ENCODE assay signal across 8 cellular contexts in the genomic region with DNA sequence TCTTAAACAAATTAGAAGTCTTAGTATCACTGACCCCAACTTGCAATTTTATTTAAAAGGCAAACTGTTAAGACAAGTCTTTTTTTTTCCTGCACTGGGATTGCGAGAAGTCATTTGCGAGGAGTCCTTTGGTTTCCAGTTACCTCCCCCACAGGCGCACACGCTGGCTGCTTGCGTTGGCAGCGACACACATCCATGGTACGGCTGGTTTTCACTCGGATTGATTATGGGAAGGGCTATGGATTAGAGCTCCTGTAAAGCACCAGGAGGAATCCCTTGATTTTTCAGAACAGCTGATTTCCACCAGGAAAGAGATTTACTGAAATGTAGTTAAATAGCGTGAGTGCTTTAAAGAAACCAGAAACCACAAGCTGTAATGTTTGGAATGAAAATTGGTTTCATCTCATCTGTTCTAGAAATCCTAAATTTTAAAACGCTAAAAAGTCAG. TPM values are rescaled to one million over a fixed set of nuclear protein-coding genes. Genes with fewer than 3 reads are reported as not detected.
A peak's percentile ranks its signal among the peaks of the same experiment; 100 is the strongest.
DNase-seq lines count a peak whose midpoint lies in the region; ATAC-seq and TF ChIP-seq lines count a peak whose summit lies in the region.

No MANE protein-coding gene starts in this region.

- H3K27ac ChIP-seq in C4-2B (peak overlapping the region; percentile 62; the same call in 1 of the 2 replicates), right cardiac atrium (ENCODE audit: low read length) (peak overlapping the region; percentile 64), sigmoid colon (peak overlapping the region in 3 of 4 donors; percentile 21 to 61 (median 47))

- TF ChIP-seq CTCF in C4-2B (conservative IDR thresholded peaks at IDR 0.05) (no peak), sigmoid colon (IDR thresholded peaks at IDR 0.05) (no peak)

- TF ChIP-seq POLR2A in sigmoid colon (IDR thresholded peaks at IDR 0.05), result no peak

- DNase-seq in adipocyte (ENCODE audit: low read depth) (peak; percentile 62), right cardiac atrium (peak; percentile 47 to 78 (median 69)), sigmoid colon (no peak)
- no peak for DNase-seq in activated CD4-positive, alpha-beta T cell treated with anti-CD3 and anti-CD28 coated beads, Interleukin-2, amount 50 U/mL, for 4 hours

- no peak overlapping the region for H3K27ac Mint-ChIP-seq in IgD-negative memory B cell

- H3K36me3 Mint-ChIP-seq in IgD-negative memory B cell, result no peaks in the 10 kb centered on the region

- H3K4me1 Mint-ChIP-seq in IgD-negative memory B cell, result peaks cover 9 to 13% (median 10%) of the 10 kb centered on the region in 3 donors

- ATAC-seq in right cardiac atrium (peak; percentile 72 to 77), HG03097 (IDR thresholded peaks at IDR 0.05; ENCODE audit: low FRiP score, unreplicated experiment) (no peak), GM19035 (IDR thresholded peaks at IDR 0.05; ENCODE audit: unreplicated experiment) (no peak)

- H3K4me3 Mint-ChIP-seq in IgD-negative memory B cell, result peak overlapping the region in 3 of 4 donors; percentile 71 to 87 (median 80)

- H3K4me1 ChIP-seq in adipocyte (ENCODE audit: control insufficient read depth, insufficient read depth, low read length) (peaks cover 44% of the 10 kb centered on the region), right cardiac atrium (ENCODE audit: control insufficient read depth, insufficient read depth, low read length) (no peaks in the 10 kb centered on the region), sigmoid colon (peaks cover 0 to 8% (median 6%) of the 10 kb centered on the region in 4 donors)

- H3K27me3 ChIP-seq in adipocyte (replicated peaks; ENCODE audit: control insufficient read depth, insufficient read depth, low read length), result no peaks in the 10 kb centered on the region
- no peaks in the 10 kb centered on the region for H3K27me3 ChIP-seq in right cardiac atrium (ENCODE audit: control insufficient read depth, insufficient read depth)
- peaks cover 0 to 3% (median 0%) of the 10 kb centered on the region in 3 donors for H3K27me3 ChIP-seq in sigmoid colon

- WGBS in right cardiac atrium, result 2% methylated on average over 10 of the region's 10 CpGs
- WGBS in sigmoid colon, 2 donors, result 3% methylated on average over 10 of the region's 10 CpGs

- no peaks in the 10 kb centered on the region for H3K9me3 Mint-ChIP-seq in IgD-negative memory B cell

- H3K27me3 Mint-ChIP-seq in IgD-negative memory B cell, result peaks cover 23% of the 10 kb centered on the region

- H3K9me3 ChIP-seq in adipocyte (ENCODE audit: control insufficient read depth, low read length) (no peaks in the 10 kb centered on the region), right cardiac atrium (ENCODE audit: control insufficient read depth, low read length) (peaks cover 1% of the 10 kb centered on the region), sigmoid colon (no peaks in the 10 kb centered on the region)

- intact Hi-C loops in right cardiac atrium (cut with DNase I), result loop anchor here in 2 of 4 donors (5.0 to 10.0 kb wide), 2 partner anchors 78 to 190 kb away; no protein-coding TSS in a partner anchor
- intact Hi-C loops in sigmoid colon (cut with DNase I), result no loop called here

- TF ChIP-seq EP300 in sigmoid colon (IDR thresholded peaks at IDR 0.05), result no peak

- peak overlapping the region; percentile 90 for H3K9ac ChIP-seq in adipocyte (ENCODE audit: low read length)

- H3K4me3 ChIP-seq in adipocyte (ENCODE audit: low read length), result peak overlapping the region; percentile 91
- H3K4me3 ChIP-seq in right cardiac atrium (ENCODE audit: low read length), result peak overlapping the region; percentile 63
- H3K4me3 ChIP-seq in sigmoid colon, result peak overlapping the region; percentile 23 to 54 (median 48)

- H3K36me3 ChIP-seq in adipocyte (ENCODE audit: control insufficient read depth, insufficient read depth, low read length, severe bottlenecking), result peaks cover 10% of the 10 kb centered on the region
- no peaks in the 10 kb centered on the region for H3K36me3 ChIP-seq in sigmoid colon

RNA-seq across cellular contexts. Expression of gene SLC1A3, which starts 0.7 kb away (rescaled TPM):
- polyA plus RNA-seq in IgD-negative memory B cell, result not detected
- 10 to 100 TPM; 31.1 to 44.5 (median 35.2) TPM for total RNA-seq in right cardiac atrium
- polyA plus RNA-seq in right cardiac atrium, result 21.7 TPM
- 10 to 100 TPM; 16.8 to 23.6 (median 20.4) TPM for total RNA-seq in sigmoid colon
- polyA plus RNA-seq in sigmoid colon, result 1 to 10 TPM; 1.8 to 6.7 (median 5.0) TPM

Comparison
In these comparisons a context has a peak if more than half of its experiments do, and no peak if none do; other contexts are left out.
1. DNase-seq: peak in adipocyte (single experiment) and right cardiac atrium (3 of 3); none in sigmoid colon (single experiment) and activated CD4-positive, alpha-beta T cell treated with anti-CD3 and anti-CD28 coated beads, Interleukin-2, amount 50 U/mL, for 4 hours (0 of 2).
2. ATAC-seq: peak in right cardiac atrium (2 of 2); none in HG03097 (single experiment) and GM19035 (single experiment).
3. Peak in every context shown above with its lines, with median percentiles within 50 percentile points of each other: H3K27ac ChIP-seq and H3K4me3 ChIP-seq.